In the genomic region with DNA sequence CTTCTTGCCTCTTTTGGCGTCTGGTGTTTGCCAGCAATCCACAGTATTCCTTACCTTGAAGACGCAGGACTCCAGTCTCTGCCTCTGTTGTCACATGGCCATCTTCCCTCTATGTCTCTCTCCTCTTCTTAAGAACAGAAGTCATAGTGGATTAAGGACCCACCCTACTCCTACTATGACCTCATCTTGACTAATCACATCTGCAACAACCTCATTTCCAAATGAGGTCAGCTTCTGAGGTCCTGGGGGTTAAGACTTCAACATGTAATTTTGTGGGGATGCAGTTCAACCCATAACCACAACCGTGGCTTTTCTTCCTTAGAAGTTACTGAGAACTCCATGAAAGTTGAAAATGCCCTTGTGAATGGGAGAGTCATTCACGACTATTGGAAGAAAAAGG, we compare ENCODE assay signal across 33 cellular contexts. TPM values are rescaled to one million over a fixed set of nuclear protein-coding genes. Genes with fewer than 3 reads are reported as not detected.
A peak's percentile ranks its signal among the peaks of the same experiment; 100 is the strongest.
DNase-seq lines count a peak whose midpoint lies in the region; ATAC-seq, FAIRE-seq and TF ChIP-seq lines count a peak whose summit lies in the region.
"Had no signal": no experiment of that assay in that cellular context is flagged by ENCODE, and none has a peak within 500 bp of the region (broad histone marks: within the 10 kb centered on the region; RNA-seq: fewer than 3 reads in every experiment).

No MANE protein-coding gene starts in this region.

- no peak for TF ChIP-seq POLR2A in vagina (IDR thresholded peaks at IDR 0.05)

- H3K4me1 Mint-ChIP-seq in stimulated activated naive CD8-positive, alpha-beta T cell treated with anti-CD3 and anti-CD28 coated beads, Interleukin-15, amount 100 ng/mL, for 72 hours = peaks cover 6% of the 10 kb centered on the region
- H3K4me1 Mint-ChIP-seq: memory B cell, neural crest cell had no signal

- no peak overlapping the region for H3K27ac Mint-ChIP-seq in stimulated activated naive CD8-positive, alpha-beta T cell treated with anti-CD3 and anti-CD28 coated beads, Interleukin-15, amount 100 ng/mL, for 72 hours
- H3K27ac Mint-ChIP-seq: activated CD4-positive, alpha-beta memory T cell treated with anti-CD3 and anti-CD28 coated beads, Interleukin-2, amount 10 ng/mL, durations not matched to agents 7 days and 5 days; memory B cell had no signal

- H3K4me3 Mint-ChIP-seq in stimulated activated naive CD8-positive, alpha-beta T cell treated with anti-CD3 and anti-CD28 coated beads, Interleukin-15, amount 100 ng/mL, for 72 hours = no peak overlapping the region
- H3K4me3 Mint-ChIP-seq: activated CD4-positive, alpha-beta memory T cell treated with anti-CD3 and anti-CD28 coated beads, Interleukin-2, amount 10 ng/mL, durations not matched to agents 7 days and 5 days; memory B cell; neural crest cell had no signal

- ATAC-seq in stimulated activated naive CD8-positive, alpha-beta T cell treated with anti-CD3 and anti-CD28 coated beads, Interleukin-15, Interleukin-2, amounts not matched to agents 100 U/mL and 50 U/mL, for 24 hours = peak; percentile 79
- no peak for ATAC-seq in stimulated activated naive CD8-positive, alpha-beta T cell treated with anti-CD3 and anti-CD28 coated beads, Interleukin-15, amount 100 ng/mL, for 72 hours
- peak; percentile 37 for ATAC-seq in esophagus mucosa
- ATAC-seq: body of pancreas, HCT116, upper lobe of right lung had no signal

- no peak for FAIRE-seq in RCC 7860 (lab: Jason Lieb, UNC)
- FAIRE-seq: frontal cortex, TTC549 had no signal

- DNase-seq in stimulated activated naive CD8-positive, alpha-beta T cell treated with anti-CD3 and anti-CD28 coated beads, Interleukin-15, Interleukin-2, amounts not matched to agents 100 U/mL and 50 U/mL, for 24 hours = no peak
- no peak for DNase-seq in stimulated activated naive CD8-positive, alpha-beta T cell treated with anti-CD3 and anti-CD28 coated beads, Interleukin-15, amount 100 ng/mL, for 72 hours
- DNase-seq in RCC 7860 (ENCODE audit: low spot score) = peak; percentile 28
- peak; percentile 48 for DNase-seq in stromal cell of bone marrow (ENCODE audit: low read depth)
- no peak for DNase-seq in kidney glomerular epithelial cell (lab: John Stamatoyannopoulos, UW)
- DNase-seq in vagina (ENCODE audit: extremely low spot score in 2 of 2) = no peak
- DNase-seq in NCI-H146 treated with DMSO at 0.1 percent for 48 hours (lab: John Stamatoyannopoulos, UW; ENCODE audit: unreplicated experiment) = no peak
- DNase-seq: ACHN; activated CD4-positive, alpha-beta memory T cell treated with anti-CD3 and anti-CD28 coated beads, Interleukin-2, amount 10 ng/mL, durations not matched to agents 7 days and 5 days; activated CD4-positive, CD25-positive, alpha-beta regulatory T cell treated with anti-CD3 and anti-CD28 coated beads, Interleukin-2, amount 50 U/mL, for 72 hours; activated gamma-delta T cell treated with Interleukin-2 at 50 U/mL for 16 hours; body of pancreas; Caco-2; hippocampal formation; Kasumi-1; NCI-H1092 treated with DMSO at 0.1 percent for 48 hours; NCI-H2029; RPMI8226; stimulated activated CD4-positive, alpha-beta T cell treated with anti-CD3 and anti-CD28 coated beads, Interleukin-2, amount 100 ng/mL, for 24 hours; substantia nigra; upper lobe of right lung had no signal

- H3K9me3 Mint-ChIP-seq in stimulated activated naive CD8-positive, alpha-beta T cell treated with anti-CD3 and anti-CD28 coated beads, Interleukin-15, amount 100 ng/mL, for 72 hours = no peaks in the 10 kb centered on the region
- H3K9me3 Mint-ChIP-seq: memory B cell had no signal

- no peaks in the 10 kb centered on the region for H3K9me3 ChIP-seq in vagina
- H3K9me3 ChIP-seq: body of pancreas, Caco-2, right atrium auricular region, SJSA1, upper lobe of right lung had no signal

- intact Hi-C loops in vagina (cut with DNase I) = no loop called here

- no peaks in the 10 kb centered on the region for H3K4me1 ChIP-seq in vagina
- H3K4me1 ChIP-seq: body of pancreas, Caco-2, right atrium auricular region, SJSA1, upper lobe of right lung had no signal

- no peak for TF ChIP-seq CTCF in vagina (IDR thresholded peaks at IDR 0.05)

- no peaks in the 10 kb centered on the region for H3K36me3 ChIP-seq in vagina
- H3K36me3 ChIP-seq: BLaER1, right atrium auricular region, SJSA1, upper lobe of right lung had no signal

- H3K27ac ChIP-seq in vagina = no peak overlapping the region
- H3K27ac ChIP-seq: BLaER1, body of pancreas, right atrium auricular region, SJSA1, upper lobe of right lung had no signal

- no peaks in the 10 kb centered on the region for H3K27me3 Mint-ChIP-seq in stimulated activated naive CD8-positive, alpha-beta T cell treated with anti-CD3 and anti-CD28 coated beads, Interleukin-15, amount 100 ng/mL, for 72 hours
- H3K27me3 Mint-ChIP-seq: activated CD4-positive, alpha-beta memory T cell treated with anti-CD3 and anti-CD28 coated beads, Interleukin-2, amount 10 ng/mL, durations not matched to agents 7 days and 5 days; memory B cell had no signal

- H3K4me3 ChIP-seq in vagina = no peak overlapping the region
- H3K4me3 ChIP-seq: BLaER1, body of pancreas, right atrium auricular region, SJSA1, upper lobe of right lung had no signal

- H3K27me3 ChIP-seq in vagina = no peaks in the 10 kb centered on the region
- H3K27me3 ChIP-seq: body of pancreas, right atrium auricular region, SJSA1, upper lobe of right lung had no signal

RNA-seq across cellular contexts. Expression of gene TLR8, which starts 23.3 kb away (rescaled TPM):
- 0.32 TPM for total RNA-seq in esophagus mucosa
- 0.25 TPM for total RNA-seq in vagina
- total RNA-seq: activated CD4-positive, alpha-beta memory T cell treated with anti-CD3 and anti-CD28 coated beads, Interleukin-2, amount 10 ng/mL, durations not matched to agents 7 days and 5 days; Caco-2; chondrocyte; epithelial cell of proximal tubule; neural crest cell; SJSA1; T-helper 1 cell treated with Interleukin-12 subunit alpha and Interleukin-12 subunit beta and Interleukin-4 antibody, amounts not matched to agents 30 ng/mL and 1 ng/mL, for 36 hours had no signal

RNA-seq across cellular contexts. Expression of gene TMSB4X, which starts 45.2 kb away (rescaled TPM):
- total RNA-seq in esophagus mucosa = 1,041 TPM
- total RNA-seq in vagina = 3,119 TPM

Comparison
In these comparisons a context has a peak if more than half of its experiments do, and no peak if none do; other contexts are left out.
1. DNase-seq: peak in RCC 7860 (single experiment) and stromal cell of bone marrow (single experiment); none in stimulated activated naive CD8-positive, alpha-beta T cell treated with anti-CD3 and anti-CD28 coated beads, Interleukin-15, Interleukin-2, amounts not matched to agents 100 U/mL and 50 U/mL, for 24 hours (single experiment), stimulated activated naive CD8-positive, alpha-beta T cell treated with anti-CD3 and anti-CD28 coated beads, Interleukin-15, amount 100 ng/mL, for 72 hours (0 of 2), kidney glomerular epithelial cell (single experiment), vagina (0 of 2) and NCI-H146 treated with DMSO at 0.1 percent for 48 hours (single experiment).